In the genomic region with DNA sequence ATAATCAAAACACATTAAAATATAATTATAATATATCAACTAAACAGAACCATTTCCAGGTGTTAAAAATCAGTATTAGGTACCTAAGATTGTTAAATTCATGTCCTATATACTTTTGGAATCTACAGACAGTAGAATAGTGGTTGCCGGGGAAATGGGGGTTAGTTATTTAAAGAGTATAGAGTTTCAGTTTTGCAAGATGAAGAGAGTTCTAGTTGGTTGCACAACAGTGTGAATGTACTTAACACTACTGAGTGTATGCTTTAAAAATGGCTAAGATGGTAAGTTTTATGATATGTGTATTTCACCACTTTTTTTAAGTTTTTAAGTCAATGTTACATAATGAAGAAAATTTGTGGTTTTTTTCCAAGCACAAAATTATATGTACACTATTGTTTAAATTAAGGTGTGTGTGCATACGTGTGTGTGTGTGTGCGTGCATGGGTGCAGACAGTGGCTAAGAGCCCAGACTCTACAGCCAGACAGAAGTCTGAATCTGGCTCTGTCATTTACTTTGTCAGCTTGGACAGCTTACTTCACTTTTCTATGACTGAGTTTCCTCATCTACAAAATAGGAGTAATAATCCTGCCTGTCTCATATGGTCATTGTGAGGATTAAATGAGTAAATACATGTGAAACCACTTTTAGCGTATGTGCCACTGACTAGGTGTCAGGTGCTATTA, we compare ENCODE assay signal across 11 cellular contexts. TPM values are rescaled to one million over a fixed set of nuclear protein-coding genes. Genes with fewer than 3 reads are reported as not detected.
DNase-seq lines count a peak whose midpoint lies in the region; ATAC-seq and TF ChIP-seq lines count a peak whose summit lies in the region.
"Had no signal": no experiment of that assay in that cellular context is flagged by ENCODE, and none has a peak within 500 bp of the region (broad histone marks: within the 10 kb centered on the region; RNA-seq: fewer than 3 reads in every experiment).

No MANE protein-coding gene starts in this region.

- H3K4ac ChIP-seq in IMR-90 (ENCODE audit: low read depth, low read length) = no peak overlapping the region

- H3K79me2 ChIP-seq in smooth muscle cell (ENCODE audit: low read depth) = peaks cover 30% of the 10 kb centered on the region

- peaks cover 13 to 51% of the 10 kb centered on the region in 2 experiments for H3K79me1 ChIP-seq in IMR-90 (ENCODE audit: low read depth in 1 of 2, low read length in 2 of 2)

- H2BK20ac ChIP-seq in IMR-90 (ENCODE audit: low read depth, low read length) = no peak overlapping the region

- DNase-seq in IMR-90 (peak; percentile 52), fibroblast of gingiva (ENCODE audit: low read depth) (peak; percentile 78), smooth muscle cell (lab: John Stamatoyannopoulos, UW; ENCODE audit: unreplicated experiment) (no peak), GM13976 (ENCODE audit: low spot score) (no peak)
- DNase-seq in activated naive CD4-positive, alpha-beta T cell treated with anti-CD3 and anti-CD28 coated beads, Interleukin-2, amount 50 U/mL, for 16 hours = no peak
- DNase-seq: activated CD4-positive, alpha-beta memory T cell treated with anti-CD3 and anti-CD28 coated beads, Interleukin-2, amount 10 ng/mL, durations not matched to agents 7 days and 5 days; activated naive CD4-positive, alpha-beta T cell treated with Interleukin-2 at 50 U/mL for 16 hours; NCI-H82; stimulated activated CD4-positive, alpha-beta T cell treated with anti-CD3 and anti-CD28 coated beads, Interleukin-12 subunit alpha, Interleukin-12 subunit beta, amount 100 ng/mL, for 4 hours had no signal

- H4K5ac ChIP-seq in IMR-90 (ENCODE audit: low read depth, low read length) = no peak overlapping the region

- no peak overlapping the region for H3K56ac ChIP-seq in IMR-90 (ENCODE audit: extremely low read depth, insufficient read depth, low read length)

- H3K27ac ChIP-seq in IMR-90 (ENCODE audit: insufficient read depth, low read length) (peak overlapping the region; percentile 35; the same call in 1 of the 2 replicates), smooth muscle cell (ENCODE audit: low read depth) (no peak overlapping the region)

- CTCF ChIA-PET in IMR-90 (lab: Yijun Ruan, JAX) = no interaction called here

- H3K23ac ChIP-seq in IMR-90 (ENCODE audit: low read depth, low read length) = 0 out of 2 replicates have a peak overlapping the region, but pooled peaks have one; percentile 43

- 0 out of 2 replicates have a peak overlapping the region, but pooled peaks have one; percentile 7 for H3K4me2 ChIP-seq in IMR-90 (ENCODE audit: low read depth, low read length)
- no peak overlapping the region for H3K4me2 ChIP-seq in smooth muscle cell

- peaks cover 11% of the 10 kb centered on the region for H3K9me1 ChIP-seq in IMR-90 (ENCODE audit: insufficient read depth, low read length)

- H3K36me3 ChIP-seq in IMR-90 (ENCODE audit: control insufficient read depth, insufficient read depth, low read length) (peaks cover 3% of the 10 kb centered on the region), smooth muscle cell (ENCODE audit: low read depth) (no peaks in the 10 kb centered on the region)

- no peak for TF ChIP-seq POLR2A in IMR-90 (IDR thresholded peaks at IDR 0.05; ENCODE audit: low read depth, low read length)

- peaks cover 3% of the 10 kb centered on the region; the same call in 1 of the 2 replicates for H4K20me1 ChIP-seq in IMR-90 (ENCODE audit: insufficient read depth, low read length)
- peaks cover 31% of the 10 kb centered on the region for H4K20me1 ChIP-seq in smooth muscle cell (ENCODE audit: low read depth)

- H2AFZ ChIP-seq in IMR-90 (replicated peaks; ENCODE audit: low read length, poor library complexity) (no peak overlapping the region), smooth muscle cell (ENCODE audit: low read depth) (no peak overlapping the region)

- intact Hi-C loops in IMR-90 (cut with micrococcal nuclease) = no loop called here

- no peak overlapping the region for H2AK9ac ChIP-seq in IMR-90 (replicated peaks; ENCODE audit: low read depth, low read length, poor library complexity)

- H3K18ac ChIP-seq in IMR-90 (ENCODE audit: low read depth, low read length) = no peak overlapping the region

- H2BK120ac ChIP-seq in IMR-90 (ENCODE audit: low read depth, low read length) = no peak overlapping the region

- BruUV-seq in IMR-90 (replicated peaks; lab: Mats Ljungman, UMichigan) = no TSS peak

- H3K4me3 ChIP-seq in IMR-90 (ENCODE audit: insufficient read depth, low read depth, low read length) = no peak overlapping the region
- H3K4me3 ChIP-seq in smooth muscle cell = no peak overlapping the region

- H2AK5ac ChIP-seq in IMR-90 (ENCODE audit: low read depth, low read length) = no peak overlapping the region

- no peaks in the 10 kb centered on the region for H3F3A ChIP-seq in smooth muscle cell (ENCODE audit: low read depth)

- ATAC-seq in GM18867 (IDR thresholded peaks at IDR 0.05; ENCODE audit: unreplicated experiment) (peak; percentile 68), GM21619 (IDR thresholded peaks at IDR 0.05; ENCODE audit: unreplicated experiment) (peak; percentile 79), IMR-90 (ENCODE audit: low read depth) (peak; percentile 79)

- H3K27me3 ChIP-seq in IMR-90 (ENCODE audit: control insufficient read depth, insufficient read depth, low read length) (no peaks in the 10 kb centered on the region), smooth muscle cell (ENCODE audit: low read depth) (no peaks in the 10 kb centered on the region)

- peaks cover 7% of the 10 kb centered on the region; the same call in 1 of the 2 replicates for H3K4me1 ChIP-seq in IMR-90 (ENCODE audit: control insufficient read depth, insufficient read depth, low read length)
- peaks cover 11% of the 10 kb centered on the region for H3K4me1 ChIP-seq in smooth muscle cell (ENCODE audit: low read depth)

- H3K14ac ChIP-seq in IMR-90 (replicated peaks; ENCODE audit: low read depth, low read length) = no peak overlapping the region

- POLR2A ChIA-PET in IMR-90 (lab: Charles Lee; ENCODE audit: unreplicated experiment) = no interaction called here

- H4K91ac ChIP-seq in IMR-90 (ENCODE audit: insufficient read depth, low read depth, low read length) = no peak overlapping the region

- no peak for TF ChIP-seq RAD21 in IMR-90 (IDR thresholded peaks at IDR 0.05; ENCODE audit: low read length)

- H4K8ac ChIP-seq in IMR-90 (ENCODE audit: low read depth in 2 of 2, low read length in 2 of 2) = no peak overlapping the region

- in situ Hi-C loops in IMR-90 (cut with MboI; ENCODE audit: low sequenced_read_pairs) (no loop called here), GM13976 (cut with MboI; ENCODE audit: low sequenced_read_pairs, unreplicated experiment) (no loop called here)

- no peak for TF ChIP-seq CTCF in IMR-90 (conservative IDR thresholded peaks at IDR 0.05; ENCODE audit: low read depth, low read length)
- no peak for TF ChIP-seq CTCF in smooth muscle cell (IDR thresholded peaks at IDR 0.05; ENCODE audit: borderline replicate concordance, insufficient read depth, poor library complexity, severe bottlenecking)
- TF ChIP-seq CTCF in GM13976 (IDR thresholded peaks at IDR 0.05; ENCODE audit: borderline replicate concordance, control extremely low read depth, extremely low read depth, insufficient read depth, missing control alignments) = no peak

- H2BK5ac ChIP-seq in IMR-90 (ENCODE audit: low read depth, low read length, poor library complexity, severe bottlenecking) = peak overlapping the region; percentile 1

- H3K9me3 ChIP-seq in IMR-90 (ENCODE audit: control insufficient read depth, insufficient read depth, low read length) (no peaks in the 10 kb centered on the region), smooth muscle cell (replicated peaks; ENCODE audit: low read depth) (no peaks in the 10 kb centered on the region)

- WGBS in IMR-90 (ENCODE audit: extremely low coverage in 2 of 2, insufficient read length in 1 of 2), 2 experiments = no CpG with 5 or more reads among the region's 4 CpGs
- WGBS in smooth muscle cell (ENCODE audit: low lambda C conversion rate) = 96% methylated on average over 4 of the region's 4 CpGs

- no peak overlapping the region for H3K9ac ChIP-seq in IMR-90 (ENCODE audit: low read depth, low read length)
- no peak overlapping the region for H3K9ac ChIP-seq in smooth muscle cell (ENCODE audit: low read depth)

- no peak overlapping the region for H2BK15ac ChIP-seq in IMR-90 (ENCODE audit: low read depth, low read length)

- dilution Hi-C loops in IMR-90 (cut with HindIII; ENCODE audit: low sequenced_read_pairs, unreplicated experiment) = no loop called here

TF ChIP-seq in IMR-90, 13 proteins besides CTCF, POLR2A, EP300 and RAD21:
- TF ChIP-seq CEBPB (IDR thresholded peaks at IDR 0.05; ENCODE audit: low read depth, low read length) (peak; percentile 77), RFX5 (IDR thresholded peaks at IDR 0.05; ENCODE audit: low read depth, low read length) (no peak), MXI1 (IDR thresholded peaks at IDR 0.05; ENCODE audit: borderline replicate concordance, low read depth, low read length) (no peak), CHD1 (IDR thresholded peaks at IDR 0.05; ENCODE audit: low read depth, low read length) (no peak), SMC3 (IDR thresholded peaks at IDR 0.05; ENCODE audit: low read depth, low read length) (no peak)
- TF ChIP-seq, protein P1, sequence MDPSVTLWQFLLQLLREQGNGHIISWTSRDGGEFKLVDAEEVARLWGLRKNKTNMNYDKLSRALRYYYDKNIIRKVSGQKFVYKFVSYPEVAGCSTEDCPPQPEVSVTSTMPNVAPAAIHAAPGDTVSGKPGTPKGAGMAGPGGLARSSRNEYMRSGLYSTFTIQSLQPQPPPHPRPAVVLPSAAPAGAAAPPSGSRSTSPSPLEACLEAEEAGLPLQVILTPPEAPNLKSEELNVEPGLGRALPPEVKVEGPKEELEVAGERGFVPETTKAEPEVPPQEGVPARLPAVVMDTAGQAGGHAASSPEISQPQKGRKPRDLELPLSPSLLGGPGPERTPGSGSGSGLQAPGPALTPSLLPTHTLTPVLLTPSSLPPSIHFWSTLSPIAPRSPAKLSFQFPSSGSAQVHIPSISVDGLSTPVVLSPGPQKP (IDR thresholded peaks at IDR 0.05; ENCODE audit: borderline replicate concordance, low read depth, low read length) = no peak

RNA-seq across cellular contexts. Expression of a gene that starts 25.3 kb away (rescaled TPM):
- 13.1 and 14.0 TPM in 2 replicates for total RNA-seq in IMR-90 (2012; rRNA removed)
- 19.8 and 22.5 TPM in 2 replicates for polyA plus RNA-seq in IMR-90 (2012; rRNA removed)
- 7.4 and 11.3 TPM in 2 replicates for polyA plus RNA-seq in IMR-90 (2012; cell fraction: cytosol; rRNA removed)
- 26.7 and 31.4 TPM in 2 replicates for polyA plus RNA-seq in IMR-90 (2012; cell fraction: nucleus; rRNA removed; ENCODE audit: low replicate concordance)
- total RNA-seq in smooth muscle cell = 15.5 and 30.2 TPM in 2 replicates
- 15.5 and 24.5 TPM in 2 replicates for polyA plus RNA-seq in smooth muscle cell

RNA-seq across cellular contexts. Expression of a gene that starts 55.5 kb away (rescaled TPM):
- total RNA-seq in IMR-90 (2012; rRNA removed) (48.0 and 110 TPM in 2 replicates), smooth muscle cell (41.1 and 53.9 TPM in 2 replicates)
- polyA plus RNA-seq in IMR-90 (2012; rRNA removed) (39.8 and 44.2 TPM in 2 replicates), smooth muscle cell (40.2 and 50.9 TPM in 2 replicates)
- polyA plus RNA-seq in IMR-90 (2012; cell fraction: cytosol; rRNA removed) = 21.2 and 26.2 TPM in 2 replicates
- polyA plus RNA-seq in IMR-90 (2012; cell fraction: nucleus; rRNA removed; ENCODE audit: low replicate concordance) = 21.3 and 21.6 TPM in 2 replicates

Comparison
In these comparisons a context has a peak if more than half of its experiments do, and no peak if none do; other contexts are left out.
1. DNase-seq: peak in IMR-90 (single experiment) and fibroblast of gingiva (single experiment); none in activated naive CD4-positive, alpha-beta T cell treated with anti-CD3 and anti-CD28 coated beads, Interleukin-2, amount 50 U/mL, for 16 hours (single experiment), smooth muscle cell (single experiment) and GM13976 (single experiment).
2. Peak in every context shown above with its lines, with median percentiles within 50 percentile points of each other: ATAC-seq.